Comparison of ENCODE assay signal across 9 cellular contexts in the genomic region with DNA sequence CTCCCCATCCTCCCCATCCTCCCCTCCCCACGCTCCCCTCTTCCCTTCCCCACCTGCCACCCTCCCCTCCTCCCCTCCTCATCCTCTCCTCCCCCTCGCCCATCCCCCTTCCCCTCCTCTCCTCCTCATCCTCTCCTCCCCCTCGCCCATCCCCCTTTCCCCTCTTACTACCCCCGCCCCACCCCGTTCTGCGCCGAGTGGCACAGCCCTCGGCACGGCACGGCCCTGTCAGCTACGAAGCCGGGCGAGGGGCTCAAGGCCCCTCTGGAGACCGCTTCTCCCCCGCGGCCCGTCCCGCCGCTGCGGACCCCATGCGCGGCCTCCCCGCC.
A peak's percentile ranks its signal among the peaks of the same experiment; 100 is the strongest.
DNase-seq lines count a peak whose midpoint lies in the region; ATAC-seq lines count a peak whose summit lies in the region.
"Had no signal": no experiment of that assay in that cellular context is flagged by ENCODE, and none has a peak within 500 bp of the region (broad histone marks: within the 10 kb centered on the region; RNA-seq: fewer than 3 reads in every experiment).

No MANE protein-coding gene starts in this region.

- H3K4me1 ChIP-seq in neuronal stem cell (ENCODE audit: control insufficient read depth in 2 of 2, insufficient read depth in 1 of 2, low read depth in 1 of 2, low read length in 2 of 2), result peaks cover 0 to 3% of the 10 kb centered on the region in 2 donors

- no peak overlapping the region for H2BK120ac ChIP-seq in neuronal stem cell (ENCODE audit: low read depth, low read length)

- no peak overlapping the region for H2BK12ac ChIP-seq in neuronal stem cell (ENCODE audit: low read length)

- H3K79me1 ChIP-seq in neuronal stem cell (ENCODE audit: low read depth, low read length), result no peaks in the 10 kb centered on the region

- DNase-seq in NCI-H1417 (lab: John Stamatoyannopoulos, UW) (peak in 2 of 3 experiments; percentile 55 to 66), NCI-H1417 treated with DMSO at 0.1 percent for 48 hours (lab: John Stamatoyannopoulos, UW) (no peak), H4 (ENCODE audit: low spot score) (peak; percentile 36), astrocyte of the hippocampus (ENCODE audit: low read depth, low spot score) (peak; percentile 16), neuronal stem cell (ENCODE audit: low spot score) (peak; percentile 26), cortex of kidney (lab: John Stamatoyannopoulos, UW) (no peak), RKO (ENCODE audit: low spot score) (no peak)
- DNase-seq: effector CD8-positive, alpha-beta T cell had no signal

- peak overlapping the region; percentile 8 to 78 for H3K4me3 ChIP-seq in neuronal stem cell (ENCODE audit: low read length in 2 of 2)

- H3K18ac ChIP-seq in neuronal stem cell (ENCODE audit: low read length), result peak overlapping the region; percentile 67

- peak overlapping the region; percentile 79 for H3K4me2 ChIP-seq in neuronal stem cell (ENCODE audit: insufficient read depth, low read length, poor library complexity, severe bottlenecking)

- H2AFZ ChIP-seq in neuronal stem cell (ENCODE audit: low read length), result peak overlapping the region; percentile 83

- peaks cover 0 to 3% of the 10 kb centered on the region in 2 donors for H3K9me3 ChIP-seq in neuronal stem cell (replicated peaks in 1 of 2; ENCODE audit: control insufficient read depth in 2 of 2, insufficient read depth in 1 of 2, low read depth in 1 of 2, low read length in 2 of 2)

- H3K36me3 ChIP-seq in neuronal stem cell (replicated peaks in 1 of 2; ENCODE audit: control insufficient read depth in 2 of 2, insufficient read depth in 2 of 2, low read length in 2 of 2), result no peaks in the 10 kb centered on the region

- H2BK5ac ChIP-seq in neuronal stem cell (ENCODE audit: low read length), result no peak overlapping the region

- no peak overlapping the region for H3K23ac ChIP-seq in neuronal stem cell (ENCODE audit: low read depth, low read length, poor library complexity)

- H3K9ac ChIP-seq in neuronal stem cell (ENCODE audit: low read depth, low read length, poor library complexity), result peak overlapping the region; percentile 47

- peaks cover 0 to 31% (median 14%) of the 10 kb centered on the region in 3 experiments for H3K27me3 ChIP-seq in neuronal stem cell (ENCODE audit: control insufficient read depth in 3 of 3, insufficient read depth in 3 of 3, low read depth in 1 of 3, low read length in 3 of 3)

- no peak overlapping the region for H2AK5ac ChIP-seq in neuronal stem cell (ENCODE audit: low read depth, low read length)

- H2BK15ac ChIP-seq in neuronal stem cell (ENCODE audit: low read length), result no peak overlapping the region

- no peak overlapping the region for H3K27ac ChIP-seq in neuronal stem cell (replicated peaks; ENCODE audit: low read length)

- H4K91ac ChIP-seq in neuronal stem cell (ENCODE audit: low read depth, low read length, poor library complexity), result no peak overlapping the region

- H3K4ac ChIP-seq in neuronal stem cell (ENCODE audit: low read length), result no peak overlapping the region

- ATAC-seq in GM19397 (IDR thresholded peaks at IDR 0.05; ENCODE audit: unreplicated experiment), result no peak

- 98% methylated on average over 3 of the region's 23 CpGs; no CpG with 5 or more reads in 1 of the 2 donors for WGBS in neuronal stem cell (ENCODE audit: extremely low coverage in 2 of 2, insufficient read length in 2 of 2, insufficient replicate concordance in 1 of 2), 2 donors

- no peak overlapping the region for H3K14ac ChIP-seq in neuronal stem cell (ENCODE audit: low read length)

- H4K8ac ChIP-seq in neuronal stem cell (ENCODE audit: low read depth, low read length), result no peak overlapping the region

Comparison
In these comparisons a context has a peak if more than half of its experiments do, and no peak if none do; other contexts are left out.
1. DNase-seq: peak in NCI-H1417 (2 of 3), H4 (single experiment), astrocyte of the hippocampus (single experiment) and neuronal stem cell (single experiment); none in NCI-H1417 treated with DMSO at 0.1 percent for 48 hours (single experiment), cortex of kidney (single experiment) and RKO (single experiment).